In the genomic region with DNA sequence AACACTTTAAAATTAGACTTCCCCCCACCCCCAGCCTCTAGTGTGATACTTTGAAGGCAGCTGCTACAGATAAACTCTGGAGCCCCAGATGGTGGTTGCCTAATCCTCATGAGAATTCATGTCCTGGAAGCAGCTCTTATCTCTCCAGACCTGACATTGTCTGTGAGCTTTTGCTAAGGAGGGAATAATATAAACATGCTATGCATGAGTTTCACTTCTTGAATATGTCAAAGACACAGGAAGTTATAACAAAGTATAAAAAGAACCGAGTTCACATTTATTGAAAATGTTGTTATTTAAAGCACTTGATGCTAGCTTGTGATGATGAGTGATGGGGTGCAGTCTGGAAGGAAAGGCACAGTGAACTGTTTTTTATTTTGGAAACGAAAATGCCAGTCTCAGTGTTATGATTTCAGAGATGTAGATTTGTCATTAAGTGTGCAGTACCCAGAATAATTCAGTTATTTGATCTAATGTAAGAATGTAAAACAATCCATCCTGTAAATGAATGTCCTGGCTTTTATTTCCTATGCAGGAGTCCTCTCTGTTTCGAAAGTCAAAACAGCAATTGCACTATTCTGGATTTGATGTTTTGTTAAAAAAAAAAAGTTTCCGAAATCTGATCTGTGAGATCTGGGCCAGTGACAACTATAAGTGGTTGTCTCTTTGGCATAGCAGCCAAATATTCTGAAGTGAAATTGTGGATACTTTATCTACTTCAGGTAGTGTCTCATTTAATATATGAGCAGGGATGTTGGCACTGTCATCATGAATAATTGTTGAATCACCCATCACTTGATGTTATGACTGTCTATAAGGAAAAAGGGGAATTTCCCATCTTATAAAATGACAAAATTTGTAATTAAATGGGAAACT, we compare ENCODE assay signal across 8 cellular contexts.
DNase-seq lines count a peak whose midpoint lies in the region; ATAC-seq lines count a peak whose summit lies in the region.

No MANE protein-coding gene starts in this region.

- H3K36me3 Mint-ChIP-seq in activated T-cell treated with anti-CD3 and anti-CD28 coated beads, Interleukin-2, amount 50 U/mL, for 72 hours (ENCODE audit: insufficient read depth in 2 of 2), result peaks cover 2 to 8% of the 10 kb centered on the region in 2 donors

- peak overlapping the region; percentile 85 for H3K27ac Mint-ChIP-seq in activated T-cell treated with anti-CD3 and anti-CD28 coated beads, Interleukin-2, amount 50 U/mL, for 72 hours

- intact Hi-C loops in sciatic nerve (cut with DNase I), result no loop called here

- peak overlapping the region; percentile 59 to 81 for H3K4me3 Mint-ChIP-seq in activated T-cell treated with anti-CD3 and anti-CD28 coated beads, Interleukin-2, amount 50 U/mL, for 72 hours

- no peak for DNase-seq in activated T-cell treated with anti-CD3 and anti-CD28 coated beads, Interleukin-2, amount 50 U/mL, for 72 hours
- DNase-seq in activated T-cell treated with anti-CD3 and anti-CD28 coated beads for 4 hours, result no peak
- peak; percentile 89 for DNase-seq in SIG-M5 (lab: John Stamatoyannopoulos, UW)
- DNase-seq in iPS-NIHi7 (ENCODE audit: extremely low spot score), result peak; percentile 34
- no peak for DNase-seq in sciatic nerve (ENCODE audit: low spot score)
- DNase-seq in DMS79 treated with DMSO at 0.1 percent for 48 hours (lab: John Stamatoyannopoulos, UW), result no peak
- no peak for DNase-seq in T1000 (lab: John Stamatoyannopoulos, UW)

- H3K27me3 Mint-ChIP-seq in activated T-cell treated with anti-CD3 and anti-CD28 coated beads, Interleukin-2, amount 50 U/mL, for 72 hours (ENCODE audit: low read depth), result no peaks in the 10 kb centered on the region

- peak; percentile 76 to 78 for ATAC-seq in activated T-cell treated with anti-CD3 and anti-CD28 coated beads, Interleukin-2, amount 50 U/mL, for 72 hours (replicated peaks in 1 of 2)
- ATAC-seq in HG03354 (IDR thresholded peaks at IDR 0.05; ENCODE audit: poor library complexity, severe bottlenecking, unreplicated experiment) (peak; percentile 58), sciatic nerve (no peak)

- H3K9me3 Mint-ChIP-seq in activated T-cell treated with anti-CD3 and anti-CD28 coated beads, Interleukin-2, amount 50 U/mL, for 72 hours, result no peaks in the 10 kb centered on the region

- H3K4me1 Mint-ChIP-seq in activated T-cell treated with anti-CD3 and anti-CD28 coated beads, Interleukin-2, amount 50 U/mL, for 72 hours (ENCODE audit: low read depth), result peaks cover 52% of the 10 kb centered on the region

Comparison
In these comparisons a context has a peak if more than half of its experiments do, and no peak if none do; other contexts are left out.
1. DNase-seq: peak in SIG-M5 (single experiment) and iPS-NIHi7 (single experiment); none in activated T-cell treated with anti-CD3 and anti-CD28 coated beads, Interleukin-2, amount 50 U/mL, for 72 hours (0 of 2), activated T-cell treated with anti-CD3 and anti-CD28 coated beads for 4 hours (single experiment), sciatic nerve (single experiment), DMS79 treated with DMSO at 0.1 percent for 48 hours (single experiment) and T1000 (single experiment).